6 cellular contexts compared by ENCODE assay signal in the genomic region with DNA sequence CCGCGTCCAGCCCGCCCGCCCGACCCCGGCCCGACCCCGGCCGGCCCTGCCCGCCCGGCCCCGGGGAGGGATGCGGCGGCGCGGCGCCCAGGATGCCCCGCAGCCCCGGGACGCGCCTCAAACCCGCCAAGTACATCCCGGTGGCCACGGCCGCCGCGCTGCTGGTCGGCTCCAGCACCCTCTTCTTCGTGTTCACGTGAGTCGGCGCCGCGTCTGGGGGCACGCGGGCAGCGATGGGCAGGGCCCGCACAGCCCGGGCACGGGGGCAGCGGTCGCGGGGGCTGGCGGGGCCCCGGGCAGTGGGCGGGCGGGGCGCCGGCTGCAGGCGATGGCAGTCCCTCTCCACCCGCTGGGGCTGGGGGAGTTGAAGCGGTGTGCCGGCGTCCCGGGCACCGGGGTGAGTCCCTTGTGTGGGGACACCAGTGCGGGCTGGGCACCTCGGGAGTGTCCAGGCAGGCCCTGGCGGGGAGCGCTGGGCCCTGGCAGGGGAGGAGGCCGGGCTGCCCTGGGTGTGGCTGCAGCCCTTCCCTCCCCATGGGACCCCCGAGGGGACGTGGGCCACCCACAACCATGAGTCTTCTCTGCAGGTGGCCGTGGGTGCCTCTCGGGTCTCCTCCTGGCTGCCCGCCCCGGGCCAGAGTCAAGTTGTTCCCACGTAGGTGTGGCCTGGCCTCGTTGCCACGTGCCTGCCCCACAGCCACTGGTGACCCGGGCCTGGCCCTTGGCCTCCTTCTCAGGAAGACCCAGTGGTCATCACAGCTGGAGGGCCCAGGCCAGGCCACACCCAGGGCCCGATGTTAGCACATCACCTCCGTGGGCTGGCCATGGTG. TPM values are rescaled to one million over a fixed set of nuclear protein-coding genes. Genes with fewer than 3 reads are reported as not detected.
DNase-seq lines count a peak whose midpoint lies in the region; ATAC-seq and TF ChIP-seq lines count a peak whose summit lies in the region.

No MANE protein-coding gene starts in this region.

- DNase-seq in stimulated activated CD4-positive, alpha-beta T cell treated with anti-CD3 and anti-CD28 coated beads, Interleukin-15, amount 100 ng/mL, for 24 hours: peak; percentile 47
- no peak for DNase-seq in stimulated activated CD4-positive, alpha-beta T cell treated with anti-CD3 and anti-CD28 coated beads, Interleukin-12 subunit alpha, Interleukin-12 subunit beta, amount 100 ng/mL, for 4 hours
- DNase-seq in body of pancreas: peak; percentile 40 to 43 (median 41)
- DNase-seq in natural killer cell treated with Interleukin-12 subunit alpha and Interleukin-12 subunit beta and Interleukin-15 and Interleukin-18, amount 100 ng/mL, for 72 hours (ENCODE audit: low spot score): no peak
- DNase-seq in NCI-H1436 (lab: John Stamatoyannopoulos, UW): no peak
- DNase-seq in NCI-H1092 (lab: John Stamatoyannopoulos, UW): no peak

- no peak for TF ChIP-seq CTCF in body of pancreas (IDR thresholded peaks at IDR 0.05)

- intact Hi-C loops in body of pancreas (cut with DNase I): no loop called here

- 0 to 1% methylated on average over 1 to 59 of the region's 73 CpGs for WGBS in body of pancreas, 2 donors

- H3K4me3 ChIP-seq in body of pancreas: peak overlapping the region; percentile 14 to 40

- no peaks in the 10 kb centered on the region for H3K9me3 ChIP-seq in body of pancreas

- H3K36me3 Mint-ChIP-seq in natural killer cell treated with Interleukin-12 subunit alpha and Interleukin-12 subunit beta and Interleukin-15 and Interleukin-18, amount 100 ng/mL, for 72 hours: no peaks in the 10 kb centered on the region

- peak; percentile 16 for ATAC-seq in body of pancreas
- ATAC-seq in natural killer cell treated with Interleukin-12 subunit alpha and Interleukin-12 subunit beta and Interleukin-15 and Interleukin-18, amount 100 ng/mL, for 72 hours: peak in 1 of 2 donors; percentile 0

- H3K27me3 Mint-ChIP-seq in natural killer cell treated with Interleukin-12 subunit alpha and Interleukin-12 subunit beta and Interleukin-15 and Interleukin-18, amount 100 ng/mL, for 72 hours: no peaks in the 10 kb centered on the region

- peak overlapping the region; percentile 65 for H3K4me3 Mint-ChIP-seq in natural killer cell treated with Interleukin-12 subunit alpha and Interleukin-12 subunit beta and Interleukin-15 and Interleukin-18, amount 100 ng/mL, for 72 hours

- peaks cover 47% of the 10 kb centered on the region for H3K4me1 ChIP-seq in body of pancreas

- H3K27ac Mint-ChIP-seq in natural killer cell treated with Interleukin-12 subunit alpha and Interleukin-12 subunit beta and Interleukin-15 and Interleukin-18, amount 100 ng/mL, for 72 hours: no peak overlapping the region

- H3K9me3 Mint-ChIP-seq in natural killer cell treated with Interleukin-12 subunit alpha and Interleukin-12 subunit beta and Interleukin-15 and Interleukin-18, amount 100 ng/mL, for 72 hours: no peaks in the 10 kb centered on the region

- no peaks in the 10 kb centered on the region for H3K27me3 ChIP-seq in body of pancreas

- no peak for TF ChIP-seq POLR2A in body of pancreas (IDR thresholded peaks at IDR 0.05)

- H3K36me3 ChIP-seq in body of pancreas (replicated peaks in 1 of 2; ENCODE audit: insufficient read depth in 1 of 2, low read depth in 2 of 2): no peaks in the 10 kb centered on the region

- peaks cover 0 to 9% of the 10 kb centered on the region in 2 donors for H3K4me1 Mint-ChIP-seq in natural killer cell treated with Interleukin-12 subunit alpha and Interleukin-12 subunit beta and Interleukin-15 and Interleukin-18, amount 100 ng/mL, for 72 hours (ENCODE audit: low read depth in 2 of 2)

- H3K27ac ChIP-seq in body of pancreas: peak overlapping the region in 3 of 4 donors; percentile 57 to 80 (median 72)

RNA-seq across cellular contexts. Expression of gene ZDHHC8, which starts 0.5 kb away (rescaled TPM):
- total RNA-seq in body of pancreas: 10 to 100 TPM; 20.0 to 21.4 TPM
- total RNA-seq in natural killer cell treated with Interleukin-12 subunit alpha and Interleukin-12 subunit beta and Interleukin-15 and Interleukin-18, amount 100 ng/mL, for 72 hours: 100 to 1,000 TPM in 1 of 2 donors, 10 to 100 TPM in 1; 53.9 to 124 TPM

RNA-seq across cellular contexts. Expression of gene TRMT2A, which starts 15.0 kb away (rescaled TPM):
- total RNA-seq in body of pancreas: 10 to 100 TPM; 76.8 to 98.6 TPM
- total RNA-seq in natural killer cell treated with Interleukin-12 subunit alpha and Interleukin-12 subunit beta and Interleukin-15 and Interleukin-18, amount 100 ng/mL, for 72 hours: 100 to 1,000 TPM; 107 to 166 TPM

RNA-seq across cellular contexts. Expression of gene RANBP1, which starts 16.2 kb away (rescaled TPM):
- total RNA-seq in body of pancreas: 100 to 1,000 TPM in 1 of 2 donors, 10 to 100 TPM in 1; 69.3 to 134 TPM
- total RNA-seq in natural killer cell treated with Interleukin-12 subunit alpha and Interleukin-12 subunit beta and Interleukin-15 and Interleukin-18, amount 100 ng/mL, for 72 hours: 100 to 1,000 TPM; 236 to 499 TPM

RNA-seq across cellular contexts. Expression of gene CCDC188, which starts 18.8 kb away (rescaled TPM):
- total RNA-seq in body of pancreas: not detected
- under 1 TPM in 1 of 2 donors, not detected in 1; 0.36 TPM for total RNA-seq in natural killer cell treated with Interleukin-12 subunit alpha and Interleukin-12 subunit beta and Interleukin-15 and Interleukin-18, amount 100 ng/mL, for 72 hours

RNA-seq across cellular contexts. Expression of gene DGCR8, which starts 52.0 kb away (rescaled TPM):
- total RNA-seq in body of pancreas: 10 to 100 TPM; 25.7 to 53.4 TPM
- 10 to 100 TPM; 60.1 to 89.5 TPM for total RNA-seq in natural killer cell treated with Interleukin-12 subunit alpha and Interleukin-12 subunit beta and Interleukin-15 and Interleukin-18, amount 100 ng/mL, for 72 hours

Comparison
In these comparisons a context has a peak if more than half of its experiments do, and no peak if none do; other contexts are left out.
1. DNase-seq: peak in stimulated activated CD4-positive, alpha-beta T cell treated with anti-CD3 and anti-CD28 coated beads, Interleukin-15, amount 100 ng/mL, for 24 hours (single experiment) and body of pancreas (4 of 4); none in stimulated activated CD4-positive, alpha-beta T cell treated with anti-CD3 and anti-CD28 coated beads, Interleukin-12 subunit alpha, Interleukin-12 subunit beta, amount 100 ng/mL, for 4 hours (single experiment), natural killer cell treated with Interleukin-12 subunit alpha and Interleukin-12 subunit beta and Interleukin-15 and Interleukin-18, amount 100 ng/mL, for 72 hours (single experiment), NCI-H1436 (single experiment) and NCI-H1092 (single experiment).